In genomic region chr12:119940881-119941280, GRCh38 we compare ENCODE assay signal across 11 cellular contexts. TPM values are rescaled to one million over a fixed set of nuclear protein-coding genes. Genes with fewer than 3 reads are reported as not detected.
A peak's percentile ranks its signal among the peaks of the same experiment; 100 is the strongest.
DNase-seq lines count a peak whose midpoint lies in the region; ATAC-seq and TF ChIP-seq lines count a peak whose summit lies in the region.
"Had no signal": no experiment of that assay in that cellular context is flagged by ENCODE, and none has a peak within 500 bp of the region (broad histone marks: within the 10 kb centered on the region; RNA-seq: fewer than 3 reads in every experiment).

No MANE protein-coding gene starts in this region.

- H3K4me1 Mint-ChIP-seq in WTC11: peaks cover 10% of the 10 kb centered on the region
- peaks cover 2% of the 10 kb centered on the region for H3K4me1 Mint-ChIP-seq in activated CD8-positive, alpha-beta memory T cell treated with anti-CD3 and anti-CD28 coated beads, Interleukin-2, amount 10 ng/mL, durations not matched to agents 7 days and 5 days
- no peaks in the 10 kb centered on the region for H3K4me1 Mint-ChIP-seq in activated CD4-positive, alpha-beta memory T cell treated with anti-CD3 and anti-CD28 coated beads, Interleukin-2, amount 10 ng/mL, durations not matched to agents 7 days and 5 days

- POLR2A ChIA-PET in WTC11 (lab: Charles Lee): no interaction called here
- POLR2A ChIA-PET in activated CD4-positive, alpha-beta memory T cell treated with anti-CD3 and anti-CD28 coated beads, Interleukin-2, amount 10 ng/mL, durations not matched to agents 7 days and 5 days (lab: Charles Lee): no interaction called here

- no peaks in the 10 kb centered on the region for H3K9me3 Mint-ChIP-seq in WTC11
- no peaks in the 10 kb centered on the region for H3K9me3 Mint-ChIP-seq in activated CD8-positive, alpha-beta memory T cell treated with anti-CD3 and anti-CD28 coated beads, Interleukin-2, amount 10 ng/mL, durations not matched to agents 7 days and 5 days (ENCODE audit: low read depth)
- no peaks in the 10 kb centered on the region for H3K9me3 Mint-ChIP-seq in activated CD4-positive, alpha-beta memory T cell treated with anti-CD3 and anti-CD28 coated beads, Interleukin-2, amount 10 ng/mL, durations not matched to agents 7 days and 5 days
- H3K9me3 Mint-ChIP-seq: activated T-helper 1 cell treated with anti-CD3 and anti-CD28 coated beads, Interleukin-12 subunit alpha, Interleukin-12 subunit beta, Interleukin-2, Interleukin-4 antibody, amounts not matched to agents 30 ng/mL and 10 ng/mL and 1 ng/mL, durations not matched to agents 14 hours and 24 hours and 36 hours; effector memory CD8-positive, alpha-beta T cell had no signal

- 0 out of 2 replicates have a peak overlapping the region, but pooled peaks have one; percentile 32 for H3K27ac Mint-ChIP-seq in WTC11
- no peak overlapping the region for H3K27ac Mint-ChIP-seq in activated CD8-positive, alpha-beta memory T cell treated with anti-CD3 and anti-CD28 coated beads, Interleukin-2, amount 10 ng/mL, durations not matched to agents 7 days and 5 days
- no peak overlapping the region for H3K27ac Mint-ChIP-seq in activated CD4-positive, alpha-beta memory T cell treated with anti-CD3 and anti-CD28 coated beads, Interleukin-2, amount 10 ng/mL, durations not matched to agents 7 days and 5 days
- H3K27ac Mint-ChIP-seq: activated T-helper 1 cell treated with anti-CD3 and anti-CD28 coated beads, Interleukin-12 subunit alpha, Interleukin-12 subunit beta, Interleukin-2, Interleukin-4 antibody, amounts not matched to agents 30 ng/mL and 10 ng/mL and 1 ng/mL, durations not matched to agents 14 hours and 24 hours and 36 hours; effector memory CD8-positive, alpha-beta T cell had no signal

- H3K4me3 ChIP-seq in kidney epithelial cell (ENCODE audit: low read depth, low read length): no peak overlapping the region

- no peaks in the 10 kb centered on the region for H3K36me3 Mint-ChIP-seq in WTC11
- H3K36me3 Mint-ChIP-seq in activated CD8-positive, alpha-beta memory T cell treated with anti-CD3 and anti-CD28 coated beads, Interleukin-2, amount 10 ng/mL, durations not matched to agents 7 days and 5 days: no peaks in the 10 kb centered on the region
- no peaks in the 10 kb centered on the region for H3K36me3 Mint-ChIP-seq in activated CD4-positive, alpha-beta memory T cell treated with anti-CD3 and anti-CD28 coated beads, Interleukin-2, amount 10 ng/mL, durations not matched to agents 7 days and 5 days (ENCODE audit: low read depth)

- no peaks in the 10 kb centered on the region for H3K27me3 Mint-ChIP-seq in WTC11 (ENCODE audit: low read depth)
- H3K27me3 Mint-ChIP-seq in activated CD8-positive, alpha-beta memory T cell treated with anti-CD3 and anti-CD28 coated beads, Interleukin-2, amount 10 ng/mL, durations not matched to agents 7 days and 5 days: peaks cover 11% of the 10 kb centered on the region
- peaks cover 3% of the 10 kb centered on the region for H3K27me3 Mint-ChIP-seq in activated CD4-positive, alpha-beta memory T cell treated with anti-CD3 and anti-CD28 coated beads, Interleukin-2, amount 10 ng/mL, durations not matched to agents 7 days and 5 days

- CTCF ChIA-PET in WTC11 (lab: Charles Lee): interaction anchor here (1.2 to 1.3 kb wide), 2 partner anchors 39 to 136 kb away, joined by 3 read pairs; no protein-coding TSS in a partner anchor
- CTCF ChIA-PET in activated CD8-positive, alpha-beta memory T cell treated with anti-CD3 and anti-CD28 coated beads, Interleukin-2, amount 10 ng/mL, durations not matched to agents 7 days and 5 days (lab: Charles Lee): no interaction called here
- CTCF ChIA-PET in activated CD4-positive, alpha-beta memory T cell treated with anti-CD3 and anti-CD28 coated beads, Interleukin-2, amount 10 ng/mL, durations not matched to agents 7 days and 5 days (lab: Charles Lee): interaction anchor here (1.4 to 1.8 kb wide), 2 partner anchors 8 to 32 kb away, joined by 4 to 5 read pairs; no protein-coding TSS in a partner anchor

- no peaks in the 10 kb centered on the region for H3K27me3 ChIP-seq in kidney epithelial cell (ENCODE audit: control insufficient read depth, insufficient read depth, low read length)

- no peaks in the 10 kb centered on the region for H3K36me3 ChIP-seq in kidney epithelial cell (ENCODE audit: control insufficient read depth, insufficient read depth, low read length)

- no peak overlapping the region for H3K4me3 Mint-ChIP-seq in WTC11
- no peak overlapping the region for H3K4me3 Mint-ChIP-seq in activated CD8-positive, alpha-beta memory T cell treated with anti-CD3 and anti-CD28 coated beads, Interleukin-2, amount 10 ng/mL, durations not matched to agents 7 days and 5 days
- no peak overlapping the region for H3K4me3 Mint-ChIP-seq in activated CD4-positive, alpha-beta memory T cell treated with anti-CD3 and anti-CD28 coated beads, Interleukin-2, amount 10 ng/mL, durations not matched to agents 7 days and 5 days
- H3K4me3 Mint-ChIP-seq: activated T-helper 1 cell treated with anti-CD3 and anti-CD28 coated beads, Interleukin-12 subunit alpha, Interleukin-12 subunit beta, Interleukin-2, Interleukin-4 antibody, amounts not matched to agents 30 ng/mL and 10 ng/mL and 1 ng/mL, durations not matched to agents 14 hours and 24 hours and 36 hours; effector memory CD8-positive, alpha-beta T cell had no signal

- TF ChIP-seq CTCF in WTC11 (IDR thresholded peaks at IDR 0.05) (no peak), kidney epithelial cell (IDR thresholded peaks at IDR 0.05; ENCODE audit: insufficient read depth, low read length, poor library complexity, severe bottlenecking) (no peak)

- ATAC-seq in WTC11: no peak; the same call in 1 of the 2 replicates
- no peak for ATAC-seq in activated CD8-positive, alpha-beta memory T cell treated with anti-CD3 and anti-CD28 coated beads, Interleukin-2, amount 10 ng/mL, durations not matched to agents 7 days and 5 days
- ATAC-seq: effector memory CD8-positive, alpha-beta T cell had no signal

- DNase-seq in DMS53 treated with DMSO at 0.1 percent for 48 hours (lab: John Stamatoyannopoulos, UW; ENCODE audit: unreplicated experiment) (peak; percentile 98), NCI-H146 (lab: John Stamatoyannopoulos, UW) (peak; percentile 46), WTC11 (ENCODE audit: low spot score) (no peak), kidney epithelial cell (ENCODE audit: low read depth) (peak; percentile 82), pons (ENCODE audit: low spot score) (no peak)
- no peak for DNase-seq in activated CD8-positive, alpha-beta memory T cell treated with anti-CD3 and anti-CD28 coated beads, Interleukin-2, amount 10 ng/mL, durations not matched to agents 7 days and 5 days
- DNase-seq in stimulated activated CD4-positive, alpha-beta T cell treated with anti-CD3 and anti-CD28 coated beads, Interleukin-2, amount 100 ng/mL, for 24 hours: no peak
- DNase-seq in activated CD4-positive, alpha-beta memory T cell treated with anti-CD3 and anti-CD28 coated beads, Interleukin-2, amount 10 ng/mL, durations not matched to agents 7 days and 5 days: no peak
- DNase-seq: DMS79 treated with DMSO at 0.1 percent for 48 hours; effector memory CD8-positive, alpha-beta T cell had no signal

TF ChIP-seq in WTC11, 78 proteins besides CTCF, POLR2A, EP300 and RAD21 (continues in another document):
- TF ChIP-seq CDX4 (CRISPR knock-in tag; IDR thresholded peaks at IDR 0.05; ENCODE audit: borderline replicate concordance) (no peak), PRDM15 (CRISPR knock-in tag; IDR thresholded peaks at IDR 0.05) (peak; percentile 68; the same call in 1 of the 2 replicates), GABPB1 (CRISPR knock-in tag; IDR thresholded peaks at IDR 0.05) (no peak)

RNA-seq across cellular contexts. Expression of gene BICDL1, which starts 48.2 kb away (rescaled TPM):
- 17.9 to 23.1 TPM (median 20.2 TPM) in 3 replicates for total RNA-seq in WTC11 (2021)
- 7.9 and 9.2 TPM in 2 replicates for total RNA-seq in kidney epithelial cell
- total RNA-seq in activated CD8-positive, alpha-beta memory T cell treated with anti-CD3 and anti-CD28 coated beads, Interleukin-2, amount 10 ng/mL, durations not matched to agents 7 days and 5 days: 10 to 100 TPM; 59.8 to 62.9 TPM
- 10 to 100 TPM; 44.6 to 44.7 TPM for total RNA-seq in activated CD4-positive, alpha-beta memory T cell treated with anti-CD3 and anti-CD28 coated beads, Interleukin-2, amount 10 ng/mL, durations not matched to agents 7 days and 5 days

Comparison
In these comparisons a context has a peak if more than half of its experiments do, and no peak if none do; other contexts are left out.
1. DNase-seq: peak in DMS53 treated with DMSO at 0.1 percent for 48 hours (single experiment), NCI-H146 (single experiment) and kidney epithelial cell (single experiment); none in WTC11 (single experiment), activated CD8-positive, alpha-beta memory T cell treated with anti-CD3 and anti-CD28 coated beads, Interleukin-2, amount 10 ng/mL, durations not matched to agents 7 days and 5 days (single experiment), stimulated activated CD4-positive, alpha-beta T cell treated with anti-CD3 and anti-CD28 coated beads, Interleukin-2, amount 100 ng/mL, for 24 hours (0 of 2), pons (single experiment) and activated CD4-positive, alpha-beta memory T cell treated with anti-CD3 and anti-CD28 coated beads, Interleukin-2, amount 10 ng/mL, durations not matched to agents 7 days and 5 days (single experiment).